ENCODE assay signal across 8 cellular contexts in the genomic region with DNA sequence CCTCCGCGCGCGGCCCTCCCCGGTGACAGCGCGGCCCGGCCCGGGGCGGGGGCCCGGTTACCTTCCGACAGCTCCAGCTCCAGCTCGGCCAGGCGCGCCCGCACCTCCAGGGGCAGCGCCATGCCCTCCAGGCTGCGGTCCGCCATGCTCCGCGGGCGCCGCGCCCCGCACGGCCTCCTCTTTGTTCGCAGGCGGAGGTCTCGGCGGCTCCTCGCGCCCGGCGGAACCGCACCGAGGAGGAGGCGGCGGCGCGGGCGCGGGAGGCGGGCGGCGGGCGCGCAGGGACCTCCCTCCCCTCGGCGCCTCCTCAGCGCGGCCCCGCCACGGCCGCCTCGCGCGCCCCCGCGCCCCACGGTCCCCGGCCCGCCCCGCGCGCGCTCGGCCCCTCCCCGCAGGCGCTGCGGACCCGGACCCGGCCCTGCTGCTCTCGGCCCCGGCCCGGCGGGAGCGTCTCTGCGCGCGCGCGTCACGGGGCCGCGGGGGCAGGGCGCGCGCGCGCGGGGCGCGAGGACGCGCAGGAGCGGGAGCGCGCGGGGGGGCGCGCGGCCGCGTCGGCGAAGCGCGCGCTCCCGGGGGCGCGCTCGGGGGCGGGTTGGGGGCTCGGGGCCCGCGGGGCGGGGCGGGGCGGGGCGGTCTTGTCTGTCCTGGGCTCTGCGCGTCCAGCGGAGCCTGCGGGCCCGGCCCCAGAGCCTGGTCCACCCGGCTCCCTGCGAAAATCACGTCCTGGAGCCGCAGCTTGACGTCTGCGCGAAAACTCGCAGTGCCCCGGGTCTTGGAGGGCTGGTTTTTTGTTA. TPM values are rescaled to one million over a fixed set of nuclear protein-coding genes. Genes with fewer than 3 reads are reported as not detected.
DNase-seq lines count a peak whose midpoint lies in the region; ATAC-seq and TF ChIP-seq lines count a peak whose summit lies in the region.

A gene with protein sequence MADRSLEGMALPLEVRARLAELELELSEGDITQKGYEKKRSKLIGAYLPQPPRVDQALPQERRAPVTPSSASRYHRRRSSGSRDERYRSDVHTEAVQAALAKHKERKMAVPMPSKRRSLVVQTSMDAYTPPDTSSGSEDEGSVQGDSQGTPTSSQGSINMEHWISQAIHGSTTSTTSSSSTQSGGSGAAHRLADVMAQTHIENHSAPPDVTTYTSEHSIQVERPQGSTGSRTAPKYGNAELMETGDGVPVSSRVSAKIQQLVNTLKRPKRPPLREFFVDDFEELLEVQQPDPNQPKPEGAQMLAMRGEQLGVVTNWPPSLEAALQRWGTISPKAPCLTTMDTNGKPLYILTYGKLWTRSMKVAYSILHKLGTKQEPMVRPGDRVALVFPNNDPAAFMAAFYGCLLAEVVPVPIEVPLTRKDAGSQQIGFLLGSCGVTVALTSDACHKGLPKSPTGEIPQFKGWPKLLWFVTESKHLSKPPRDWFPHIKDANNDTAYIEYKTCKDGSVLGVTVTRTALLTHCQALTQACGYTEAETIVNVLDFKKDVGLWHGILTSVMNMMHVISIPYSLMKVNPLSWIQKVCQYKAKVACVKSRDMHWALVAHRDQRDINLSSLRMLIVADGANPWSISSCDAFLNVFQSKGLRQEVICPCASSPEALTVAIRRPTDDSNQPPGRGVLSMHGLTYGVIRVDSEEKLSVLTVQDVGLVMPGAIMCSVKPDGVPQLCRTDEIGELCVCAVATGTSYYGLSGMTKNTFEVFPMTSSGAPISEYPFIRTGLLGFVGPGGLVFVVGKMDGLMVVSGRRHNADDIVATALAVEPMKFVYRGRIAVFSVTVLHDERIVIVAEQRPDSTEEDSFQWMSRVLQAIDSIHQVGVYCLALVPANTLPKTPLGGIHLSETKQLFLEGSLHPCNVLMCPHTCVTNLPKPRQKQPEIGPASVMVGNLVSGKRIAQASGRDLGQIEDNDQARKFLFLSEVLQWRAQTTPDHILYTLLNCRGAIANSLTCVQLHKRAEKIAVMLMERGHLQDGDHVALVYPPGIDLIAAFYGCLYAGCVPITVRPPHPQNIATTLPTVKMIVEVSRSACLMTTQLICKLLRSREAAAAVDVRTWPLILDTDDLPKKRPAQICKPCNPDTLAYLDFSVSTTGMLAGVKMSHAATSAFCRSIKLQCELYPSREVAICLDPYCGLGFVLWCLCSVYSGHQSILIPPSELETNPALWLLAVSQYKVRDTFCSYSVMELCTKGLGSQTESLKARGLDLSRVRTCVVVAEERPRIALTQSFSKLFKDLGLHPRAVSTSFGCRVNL (N-terminal part only) (minus strand): TSS at position 236 of the 794 bp plus-strand sequence. CDS start 90 bp downstream, at position 146.

- no peaks in the 10 kb centered on the region for H3K27me3 ChIP-seq in AG04450 (ENCODE audit: control insufficient read depth, insufficient read depth, low read length)
- peaks cover 3% of the 10 kb centered on the region; the same call in 1 of the 2 replicates for H3K27me3 ChIP-seq in H7 (ENCODE audit: control insufficient read depth, insufficient read depth, low read length)
- no peaks in the 10 kb centered on the region for H3K27me3 ChIP-seq in mucosa of rectum (ENCODE audit: control insufficient read depth in 2 of 2, insufficient read depth in 2 of 2, low read length in 2 of 2)

- TF ChIP-seq CTCF in AG04450 (IDR thresholded peaks at IDR 0.05; ENCODE audit: low read depth, low read length) (no peak), fibroblast of mammary gland (conservative IDR thresholded peaks at IDR 0.05; ENCODE audit: control insufficient read depth, insufficient read depth, low read depth, low read length) (no peak)

- no peaks in the 10 kb centered on the region; the same call in 1 of the 2 replicates for H3K9me3 ChIP-seq in AG04450 (ENCODE audit: control insufficient read depth, insufficient read depth, low read length)
- H3K9me3 ChIP-seq in mucosa of rectum (ENCODE audit: control insufficient read depth in 2 of 2, low read length in 2 of 2) = no peaks in the 10 kb centered on the region

- H3K27me3 Mint-ChIP-seq in T-helper 2 cell treated with Interferon-gamma antibody and Interleukin-4, amounts not matched to agents 5 μg/mL and 100 μg/mL, for 36 hours (ENCODE audit: low read depth) = peaks cover 40% of the 10 kb centered on the region

- H3K9me3 Mint-ChIP-seq in T-helper 2 cell treated with Interferon-gamma antibody and Interleukin-4, amounts not matched to agents 5 μg/mL and 100 μg/mL, for 36 hours = no peaks in the 10 kb centered on the region

- H3K9ac ChIP-seq in mucosa of rectum (ENCODE audit: low read depth in 1 of 2, low read length in 2 of 2) = peak within 1 kb of the TSS; percentile 65 to 67

- peaks cover 3% of the 10 kb centered on the region for H3K4me1 Mint-ChIP-seq in T-helper 2 cell treated with Interferon-gamma antibody and Interleukin-4, amounts not matched to agents 5 μg/mL and 100 μg/mL, for 36 hours (ENCODE audit: low read depth)

- H3K4me3 Mint-ChIP-seq in T-helper 2 cell treated with Interferon-gamma antibody and Interleukin-4, amounts not matched to agents 5 μg/mL and 100 μg/mL, for 36 hours = peak within 1 kb of the TSS; percentile 58

- H3K36me3 ChIP-seq in H7 (replicated peaks; ENCODE audit: control insufficient read depth, insufficient read depth, low read length) = no peaks in the 10 kb centered on the region
- H3K36me3 ChIP-seq in mucosa of rectum (ENCODE audit: control insufficient read depth in 2 of 2, insufficient read depth in 2 of 2, low read length in 2 of 2) = no peaks in the 10 kb centered on the region
- no peaks in the 10 kb centered on the region for H3K36me3 ChIP-seq in urinary bladder (ENCODE audit: insufficient read depth)

- no peak within 1 kb of the TSS for H3K27ac Mint-ChIP-seq in T-helper 2 cell treated with Interferon-gamma antibody and Interleukin-4, amounts not matched to agents 5 μg/mL and 100 μg/mL, for 36 hours

- WGBS in urinary bladder = under 1% methylated on average over 127 of the region's 135 CpGs

- H3K4me1 ChIP-seq in mucosa of rectum (ENCODE audit: control insufficient read depth in 2 of 2, insufficient read depth in 2 of 2, low read length in 2 of 2) = peaks cover 4 to 5% of the 10 kb centered on the region in 2 donors
- no peaks in the 10 kb centered on the region for H3K4me1 ChIP-seq in urinary bladder (ENCODE audit: insufficient read depth)

- no peak for ATAC-seq in GM18867 (IDR thresholded peaks at IDR 0.05; ENCODE audit: unreplicated experiment)

- H3K4me3 ChIP-seq in AG04450 (ENCODE audit: low read depth, low read length) = peak within 1 kb of the TSS; percentile 76
- peak within 1 kb of the TSS; percentile 67 for H3K4me3 ChIP-seq in H7 (ENCODE audit: insufficient read depth, low read depth, low read length)
- peak within 1 kb of the TSS; percentile 70 for H3K4me3 ChIP-seq in fibroblast of mammary gland (ENCODE audit: control insufficient read depth, low read depth, low read length)
- H3K4me3 ChIP-seq in mucosa of rectum (ENCODE audit: low read length in 2 of 2) = peak within 1 kb of the TSS; percentile 61 to 68
- H3K4me3 ChIP-seq in urinary bladder (ENCODE audit: low read depth, low read length) = peak within 1 kb of the TSS; percentile 93

- CTCF ChIA-PET in AG04450 (lab: Charles Lee) = interaction anchor here (0.7 to 1.2 kb wide), 2 partner anchors 13 to 100 kb away, joined by 5 read pairs; no protein-coding TSS in a partner anchor

- DNase-seq in AG04450 (ENCODE audit: low read depth, low spot score) (peak; percentile 41), H7 (peak; percentile 99), fibroblast of mammary gland (ENCODE audit: low read depth) (peak; percentile 67)
- no peak for DNase-seq in T-helper 2 cell treated with Interferon-gamma antibody and Interleukin-4, amounts not matched to agents 5 μg/mL and 100 μg/mL, for 36 hours (ENCODE audit: low spot score)
- no peak for DNase-seq in activated CD4-positive, CD25-positive, alpha-beta regulatory T cell (lab: John Stamatoyannopoulos, UW)

- H3K27ac ChIP-seq in AG04450 (ENCODE audit: low read depth, low read length) (peak within 1 kb of the TSS; percentile 89), mucosa of rectum (ENCODE audit: low read depth in 2 of 2, low read length in 2 of 2) (peak within 1 kb of the TSS; percentile 57 to 72), urinary bladder (ENCODE audit: low read depth) (peak within 1 kb of the TSS; percentile 84)

- H3K36me3 Mint-ChIP-seq in T-helper 2 cell treated with Interferon-gamma antibody and Interleukin-4, amounts not matched to agents 5 μg/mL and 100 μg/mL, for 36 hours (ENCODE audit: low read depth) = no peaks in the 10 kb centered on the region

- POLR2A ChIA-PET in AG04450 (lab: Yijun Ruan, JAX) = no interaction called here

RNA-seq across cellular contexts. Expression of the gene that starts here (rescaled TPM):
- 9.6 and 12.9 TPM in 2 replicates for polyA plus RNA-seq in AG04450 (2011; rRNA removed)
- polyA minus RNA-seq in AG04450 (2011; rRNA and poly(A)+ RNA removed) = 23.0 and 23.9 TPM in 2 replicates
- 4.8 and 7.2 TPM in 2 replicates for total RNA-seq in H7 (2014; rRNA removed; shearing (Covaris generic))
- total RNA-seq in urinary bladder = 24.3 TPM
- polyA plus RNA-seq in urinary bladder = 21.0 TPM

Comparison
In these comparisons a context has a peak if more than half of its experiments do, and no peak if none do; other contexts are left out.
1. DNase-seq: peak in AG04450 (single experiment), H7 (single experiment) and fibroblast of mammary gland (single experiment); none in T-helper 2 cell treated with Interferon-gamma antibody and Interleukin-4, amounts not matched to agents 5 μg/mL and 100 μg/mL, for 36 hours (single experiment) and activated CD4-positive, CD25-positive, alpha-beta regulatory T cell (0 of 4).
2. Peak in every context shown above with its lines, with median percentiles within 50 percentile points of each other: H3K27ac ChIP-seq and H3K4me3 ChIP-seq.